In the genomic region with DNA sequence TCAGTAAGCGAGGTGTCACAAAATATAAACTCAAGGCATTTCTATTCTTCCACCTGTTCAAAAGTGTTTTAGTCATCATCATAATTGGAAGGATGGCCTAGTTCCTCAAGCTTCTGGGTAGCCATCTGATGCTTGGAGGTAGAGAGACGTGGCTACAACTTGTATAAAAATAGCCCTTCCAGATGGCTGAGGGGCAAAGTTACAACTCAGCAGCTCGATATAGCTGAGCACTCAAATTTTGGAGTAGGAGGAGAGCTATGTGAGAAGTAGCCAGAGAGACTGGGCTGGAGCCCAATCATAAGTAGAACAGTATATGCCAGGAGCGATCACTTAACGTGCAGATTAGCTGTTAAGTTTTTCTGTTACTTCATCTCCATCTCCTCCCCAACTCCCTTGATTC, we compare ENCODE assay signal across 26 cellular contexts. TPM values are rescaled to one million over a fixed set of nuclear protein-coding genes. Genes with fewer than 3 reads are reported as not detected.
DNase-seq lines count a peak whose midpoint lies in the region; FAIRE-seq and TF ChIP-seq lines count a peak whose summit lies in the region.
"Had no signal": no experiment of that assay in that cellular context is flagged by ENCODE, and none has a peak within 500 bp of the region (broad histone marks: within the 10 kb centered on the region; RNA-seq: fewer than 3 reads in every experiment).

No MANE protein-coding gene starts in this region.

- H3K4me2 ChIP-seq in astrocyte (ENCODE audit: low read length) = no peak overlapping the region
- H3K4me2 ChIP-seq in parathyroid adenoma (ENCODE audit: low read length) = no peak overlapping the region

- no peaks in the 10 kb centered on the region for H3K27me3 ChIP-seq in astrocyte (ENCODE audit: insufficient read depth, low read length)
- H3K27me3 ChIP-seq in left ventricle myocardium inferior (ENCODE audit: low read depth) = no peaks in the 10 kb centered on the region
- H3K27me3 ChIP-seq in parathyroid adenoma (ENCODE audit: control insufficient read depth, insufficient read depth, low read length) = no peaks in the 10 kb centered on the region
- H3K27me3 ChIP-seq in esophagus muscularis mucosa = no peaks in the 10 kb centered on the region
- H3K27me3 ChIP-seq: adrenal gland, breast epithelium, Peyer's patch, SJSA1, suprapubic skin had no signal

- no peak overlapping the region for H3K27ac ChIP-seq in astrocyte (ENCODE audit: low read depth, low read length)
- H3K27ac ChIP-seq in left ventricle myocardium inferior (replicated peaks) = peak overlapping the region; percentile 40
- H3K27ac ChIP-seq in parathyroid adenoma = peak overlapping the region; percentile 55
- no peak overlapping the region for H3K27ac ChIP-seq in esophagus muscularis mucosa (replicated peaks in 1 of 4)
- H3K27ac ChIP-seq: breast epithelium, Peyer's patch, SJSA1, skin epidermis, suprapubic skin had no signal

- no peak overlapping the region for H3K4me3 ChIP-seq in astrocyte (ENCODE audit: insufficient read depth, low read depth, low read length)
- no peak overlapping the region for H3K4me3 ChIP-seq in left ventricle myocardium inferior
- no peak overlapping the region for H3K4me3 ChIP-seq in parathyroid adenoma (ENCODE audit: low read depth, low read length)
- no peak overlapping the region for H3K4me3 ChIP-seq in esophagus muscularis mucosa
- H3K4me3 ChIP-seq: adrenal gland, breast epithelium, Peyer's patch, SJSA1, skin epidermis, suprapubic skin had no signal

- H3K4me1 Mint-ChIP-seq in astrocyte (ENCODE audit: low read depth, unreplicated experiment) (peaks cover 3% of the 10 kb centered on the region), progenitor cell of endocrine pancreas (ENCODE audit: low read depth) (peaks cover 3% of the 10 kb centered on the region)

- WGBS in esophagus muscularis mucosa = 53% methylated on average over 5 of the region's 5 CpGs

- intact Hi-C loops in left ventricle myocardium inferior (cut with micrococcal nuclease) = no loop called here
- intact Hi-C loops in esophagus muscularis mucosa (cut with DNase I) = no loop called here

- H2AFZ ChIP-seq in astrocyte (ENCODE audit: low read depth, low read length) = no peak overlapping the region
- H2AFZ ChIP-seq in parathyroid adenoma = peak overlapping the region; percentile 44

- H3K27me3 Mint-ChIP-seq in astrocyte (ENCODE audit: low read depth, unreplicated experiment) (no peaks in the 10 kb centered on the region), progenitor cell of endocrine pancreas (peaks cover 25% of the 10 kb centered on the region)

- H3K27ac Mint-ChIP-seq in astrocyte (ENCODE audit: unreplicated experiment) (peak overlapping the region; percentile 19), progenitor cell of endocrine pancreas (no peak overlapping the region)
- H3K27ac Mint-ChIP-seq: activated T-cell treated with anti-CD3 and anti-CD28 coated beads, Interleukin-2, amount 50 U/mL, for 24 hours; natural killer cell; T-helper 1 cell treated with Interleukin-12 subunit alpha and Interleukin-12 subunit beta and Interleukin-4 antibody, amounts not matched to agents 30 μg/mL and 1 μg/mL, for 36 hours had no signal

- H3K4me3 Mint-ChIP-seq in astrocyte (ENCODE audit: unreplicated experiment) = no peak overlapping the region
- no peak overlapping the region for H3K4me3 Mint-ChIP-seq in progenitor cell of endocrine pancreas (ENCODE audit: low read depth)
- H3K4me3 Mint-ChIP-seq: activated T-cell treated with anti-CD3 and anti-CD28 coated beads, Interleukin-2, amount 50 U/mL, for 24 hours; natural killer cell; T-helper 1 cell treated with Interleukin-12 subunit alpha and Interleukin-12 subunit beta and Interleukin-4 antibody, amounts not matched to agents 30 μg/mL and 1 μg/mL, for 36 hours had no signal

- peak; percentile 26 for FAIRE-seq in GM12891 (lab: Jason Lieb, UNC)
- FAIRE-seq in astrocyte (lab: Jason Lieb, UNC) = no peak

- no peaks in the 10 kb centered on the region for H3K36me3 ChIP-seq in astrocyte (ENCODE audit: insufficient read depth, low read length)
- no peaks in the 10 kb centered on the region for H3K36me3 ChIP-seq in left ventricle myocardium inferior
- H3K36me3 ChIP-seq in parathyroid adenoma (ENCODE audit: control insufficient read depth, insufficient read depth, low read length) = no peaks in the 10 kb centered on the region
- peaks cover 0 to 3% (median 0%) of the 10 kb centered on the region in 4 donors for H3K36me3 ChIP-seq in esophagus muscularis mucosa
- H3K36me3 ChIP-seq: adrenal gland, breast epithelium, Peyer's patch, SJSA1, suprapubic skin had no signal

- H3K9ac ChIP-seq in astrocyte (ENCODE audit: low read length) = no peak overlapping the region
- H3K9ac ChIP-seq in parathyroid adenoma = no peak overlapping the region

- no peaks in the 10 kb centered on the region for H3K79me2 ChIP-seq in astrocyte (ENCODE audit: insufficient read depth, low read length)
- H3K79me2 ChIP-seq in parathyroid adenoma = no peaks in the 10 kb centered on the region

- H3K9me3 ChIP-seq in astrocyte (ENCODE audit: insufficient read depth, low read depth, low read length) (no peaks in the 10 kb centered on the region), left ventricle myocardium inferior (replicated peaks) (no peaks in the 10 kb centered on the region), parathyroid adenoma (ENCODE audit: control insufficient read depth, low read length) (no peaks in the 10 kb centered on the region), esophagus muscularis mucosa (no peaks in the 10 kb centered on the region)
- H3K9me3 ChIP-seq: adrenal gland, breast epithelium, Peyer's patch, SJSA1, suprapubic skin had no signal

- H4K20me1 ChIP-seq in astrocyte (ENCODE audit: insufficient read depth, low read length) = no peaks in the 10 kb centered on the region

- H3K9me3 Mint-ChIP-seq in astrocyte (ENCODE audit: unreplicated experiment) (no peaks in the 10 kb centered on the region), progenitor cell of endocrine pancreas (ENCODE audit: low read depth) (no peaks in the 10 kb centered on the region)
- H3K9me3 Mint-ChIP-seq: activated T-cell treated with anti-CD3 and anti-CD28 coated beads, Interleukin-2, amount 50 U/mL, for 24 hours; natural killer cell; T-helper 1 cell treated with Interleukin-12 subunit alpha and Interleukin-12 subunit beta and Interleukin-4 antibody, amounts not matched to agents 30 μg/mL and 1 μg/mL, for 36 hours had no signal

- TF ChIP-seq POLR2A in GM12891 (IDR thresholded peaks at IDR 0.05; ENCODE audit: low read depth, low read length) (no peak), esophagus muscularis mucosa (IDR thresholded peaks at IDR 0.05; ENCODE audit: low read depth) (no peak)

- no peak for TF ChIP-seq EP300 in esophagus muscularis mucosa (IDR thresholded peaks at IDR 0.05)

- H3K4me1 ChIP-seq in astrocyte (ENCODE audit: insufficient read depth, low read length) = no peaks in the 10 kb centered on the region
- peaks cover 48% of the 10 kb centered on the region for H3K4me1 ChIP-seq in left ventricle myocardium inferior
- peaks cover 29% of the 10 kb centered on the region for H3K4me1 ChIP-seq in parathyroid adenoma
- peaks cover 10 to 14% (median 11%) of the 10 kb centered on the region in 4 donors for H3K4me1 ChIP-seq in esophagus muscularis mucosa
- H3K4me1 ChIP-seq: Peyer's patch, SJSA1 had no signal

- DNase-seq in GM12891 (ENCODE audit: insufficient read length, low spot score) = no peak
- no peak for DNase-seq in astrocyte (ENCODE audit: low read depth)
- no peak for DNase-seq in left ventricle myocardium inferior
- DNase-seq in NCI-H1105 treated with DMSO at 0.1 percent for 48 hours (lab: John Stamatoyannopoulos, UW) = no peak
- DNase-seq in NCI-H345 treated with DMSO at 0.1 percent for 48 hours (lab: John Stamatoyannopoulos, UW; ENCODE audit: unreplicated experiment) = no peak
- no peak for DNase-seq in progenitor cell of endocrine pancreas (ENCODE audit: low spot score, unreplicated experiment)
- no peak for DNase-seq in esophagus muscularis mucosa (ENCODE audit: extremely low spot score)
- DNase-seq: activated CD4-positive, alpha-beta T cell treated with anti-CD3 and anti-CD28 coated beads for 4 hours; activated naive CD4-positive, alpha-beta T cell; activated T-cell treated with anti-CD3 and anti-CD28 coated beads, Interleukin-2, amount 50 U/mL, for 24 hours; DMS79; glutamatergic neuron; natural killer cell; NCI-H1694; NCI-H2171 treated with DMSO at 0.1 percent for 48 hours; NCI-H524 treated with DMSO at 0.1 percent for 48 hours; Peyer's patch; stimulated activated CD4-positive, alpha-beta T cell treated with anti-CD3 and anti-CD28 coated beads, Interleukin-2, amount 100 ng/mL, for 24 hours had no signal

- H3K36me3 Mint-ChIP-seq in astrocyte (ENCODE audit: low read depth, unreplicated experiment) (no peaks in the 10 kb centered on the region), progenitor cell of endocrine pancreas (ENCODE audit: insufficient read depth) (no peaks in the 10 kb centered on the region)
- H3K36me3 Mint-ChIP-seq: natural killer cell had no signal

- TF ChIP-seq CTCF in astrocyte (IDR thresholded peaks at IDR 0.05; ENCODE audit: insufficient read depth, low read depth, low read length) = no peak
- no peak for TF ChIP-seq CTCF in left ventricle myocardium inferior (IDR thresholded peaks at IDR 0.05; ENCODE audit: borderline replicate concordance)
- TF ChIP-seq CTCF in parathyroid adenoma (IDR thresholded peaks at IDR 0.05) = no peak
- no peak for TF ChIP-seq CTCF in progenitor cell of endocrine pancreas (IDR thresholded peaks at IDR 0.05; ENCODE audit: unreplicated experiment)
- TF ChIP-seq CTCF in esophagus muscularis mucosa (IDR thresholded peaks at IDR 0.05) = no peak

TF ChIP-seq in GM12891, 5 proteins besides CTCF, POLR2A, EP300 and RAD21:
- TF ChIP-seq SPI1 (IDR thresholded peaks at IDR 0.05; ENCODE audit: low read depth, low read length) = no peak
- TF ChIP-seq POU2F2 (IDR thresholded peaks at IDR 0.05; ENCODE audit: low read depth, low read length) = no peak
- TF ChIP-seq POLR2AphosphoS5 (IDR thresholded peaks at IDR 0.05; ENCODE audit: low read depth, low read length) = no peak
- no peak for TF ChIP-seq TAF1 (IDR thresholded peaks at IDR 0.05; ENCODE audit: low read depth, low read length)
- TF ChIP-seq PAX5 (IDR thresholded peaks at IDR 0.05; ENCODE audit: insufficient read depth, low read length, severe bottlenecking) = no peak

RNA-seq across cellular contexts. Expression of a gene that starts 28.9 kb away (rescaled TPM):
- not detected for polyA plus RNA-seq in GM12891 (2012; ENCODE audit: low read depth, missing spikeins)
- 4.0 and 4.4 TPM in 2 replicates for total RNA-seq in astrocyte
- total RNA-seq in left ventricle myocardium inferior = 8.0 TPM
- total RNA-seq in progenitor cell of endocrine pancreas = not detected in 2 replicates
- 10 to 100 TPM; 23.5 to 44.4 (median 29.8) TPM for total RNA-seq in esophagus muscularis mucosa
- total RNA-seq: activated CD8-positive, alpha-beta memory T cell treated with anti-CD3 and anti-CD28 coated beads for 36 hours had no signal

RNA-seq across cellular contexts. Expression of a gene that starts 38.5 kb away (rescaled TPM):
- polyA plus RNA-seq in GM12891 (2012; ENCODE audit: low read depth, missing spikeins) = 20.7 TPM
- total RNA-seq in astrocyte = 78.1 and 80.6 TPM in 2 replicates
- total RNA-seq in left ventricle myocardium inferior = 34.6 TPM
- 44.1 and 48.5 TPM in 2 replicates for total RNA-seq in progenitor cell of endocrine pancreas
- 10 to 100 TPM; 19.3 to 28.0 (median 25.7) TPM for total RNA-seq in esophagus muscularis mucosa

Comparison
In these comparisons a context has a peak if more than half of its experiments do, and no peak if none do; other contexts are left out.
1. H3K27ac ChIP-seq: peak in left ventricle myocardium inferior (single experiment) and parathyroid adenoma (single experiment); none in astrocyte (single experiment) and esophagus muscularis mucosa (0 of 4).